ENCODE assay signal across 8 cellular contexts in the genomic region with DNA sequence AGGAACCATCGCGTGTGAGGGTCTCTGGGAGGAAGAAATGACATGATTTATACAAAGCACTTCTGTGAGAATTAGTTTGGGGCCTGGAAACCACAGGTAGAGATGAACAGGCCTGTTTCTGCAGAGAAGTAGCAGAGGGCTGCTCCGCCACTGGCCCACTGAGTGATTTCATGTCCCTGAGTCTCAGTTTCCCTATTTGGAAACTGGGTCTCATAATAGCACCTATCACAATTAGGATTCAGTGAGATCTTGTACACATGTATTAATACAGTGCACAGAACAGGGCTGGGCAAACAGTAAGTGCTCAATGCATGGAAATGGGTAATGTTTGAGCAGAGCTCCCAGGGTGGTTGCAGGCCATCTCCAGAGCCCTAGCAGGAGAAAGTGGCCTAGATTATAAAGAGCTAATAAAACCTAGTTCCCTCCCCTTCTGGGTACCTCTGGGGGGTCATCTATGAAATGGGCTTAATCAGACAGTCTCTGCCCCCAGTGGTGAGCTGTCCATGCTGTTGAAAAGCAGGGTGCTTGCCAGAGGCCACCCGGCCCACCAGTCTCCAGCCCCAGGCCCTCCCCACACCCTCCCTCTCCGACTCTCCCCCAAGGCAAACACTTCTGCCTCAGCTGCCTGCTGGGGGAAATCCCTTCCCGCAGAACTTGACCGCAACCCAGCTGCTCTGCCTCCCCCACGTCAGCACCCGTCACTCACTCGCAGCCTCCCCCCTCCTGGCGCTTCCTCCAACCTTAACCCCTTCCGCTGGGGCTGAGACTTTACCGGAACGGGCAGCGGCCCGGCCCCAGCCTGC. TPM values are rescaled to one million over a fixed set of nuclear protein-coding genes. Genes with fewer than 3 reads are reported as not detected.
DNase-seq lines count a peak whose midpoint lies in the region; ATAC-seq and TF ChIP-seq lines count a peak whose summit lies in the region.

No MANE protein-coding gene starts in this region.

- ATAC-seq in GM19463 (IDR thresholded peaks at IDR 0.05; ENCODE audit: unreplicated experiment), result peak; percentile 65
- peak; percentile 76 for ATAC-seq in RWPE2 (ENCODE audit: low read depth)

- peaks cover 33% of the 10 kb centered on the region for H4K20me1 ChIP-seq in osteoblast (ENCODE audit: insufficient read depth, low read length)

- DNase-seq in CMK (ENCODE audit: low read depth), result peak; percentile 99
- DNase-seq in HK-2 (ENCODE audit: unreplicated experiment), result peak; percentile 94
- DNase-seq in RWPE2 (ENCODE audit: low spot score), result peak; percentile 97
- DNase-seq in activated effector memory CD4-positive, alpha-beta T cell treated with anti-CD3 and anti-CD28 coated beads, Interleukin-2, amount 50 U/mL, for 16 hours, result peak; percentile 98
- peak; percentile 50 for DNase-seq in globus pallidus (ENCODE audit: low spot score)
- peak; percentile 99 for DNase-seq in osteoblast (ENCODE audit: insufficient read length, low spot score, missing footprints)

- H3K79me2 ChIP-seq in osteoblast (ENCODE audit: insufficient read depth, low read length), result peaks cover 49% of the 10 kb centered on the region

- peak overlapping the region; percentile 91 for H3K4me2 ChIP-seq in osteoblast (ENCODE audit: insufficient read depth, low read length)

- H3K27me3 ChIP-seq in RWPE2 (ENCODE audit: insufficient read depth, poor library complexity, severe bottlenecking) (no peaks in the 10 kb centered on the region), osteoblast (ENCODE audit: insufficient read depth, low read length) (no peaks in the 10 kb centered on the region), thymus (ENCODE audit: control insufficient read depth, insufficient read depth) (peaks cover 20% of the 10 kb centered on the region)

- H3K9me3 ChIP-seq in RWPE2 (ENCODE audit: severe bottlenecking) (no peaks in the 10 kb centered on the region), osteoblast (ENCODE audit: low read depth, low read length) (no peaks in the 10 kb centered on the region), thymus (ENCODE audit: control insufficient read depth) (no peaks in the 10 kb centered on the region)

- H2AFZ ChIP-seq in osteoblast (ENCODE audit: low read length), result no peak overlapping the region

- TF ChIP-seq CTCF in RWPE2 (IDR thresholded peaks at IDR 0.05; ENCODE audit: poor library complexity, severe bottlenecking) (peak; percentile 21), osteoblast (IDR thresholded peaks at IDR 0.05; ENCODE audit: extremely low read depth, low read depth, low read length) (no peak)

- peak overlapping the region; percentile 96 for H3K27ac ChIP-seq in RWPE2 (ENCODE audit: poor library complexity, severe bottlenecking)
- H3K27ac ChIP-seq in osteoblast (ENCODE audit: low read depth, low read length), result peak overlapping the region; percentile 90
- peak overlapping the region; percentile 92 for H3K27ac ChIP-seq in thymus (ENCODE audit: low read depth)

- H3K4me1 ChIP-seq in RWPE2 (ENCODE audit: insufficient read depth, poor library complexity, severe bottlenecking) (peaks cover 16% of the 10 kb centered on the region), osteoblast (ENCODE audit: insufficient read depth, low read length) (peaks cover 65% of the 10 kb centered on the region), thymus (ENCODE audit: control insufficient read depth, insufficient read depth, low read length) (peaks cover 30% of the 10 kb centered on the region)

- peaks cover 55% of the 10 kb centered on the region for H3K36me3 ChIP-seq in RWPE2 (ENCODE audit: low read depth)
- peaks cover 54% of the 10 kb centered on the region for H3K36me3 ChIP-seq in osteoblast (ENCODE audit: insufficient read depth, low read length)
- peaks cover 6% of the 10 kb centered on the region for H3K36me3 ChIP-seq in thymus (ENCODE audit: control insufficient read depth, insufficient read depth)

- WGBS in thymus, result 9% methylated on average over 16 of the region's 16 CpGs

- H3K4me3 ChIP-seq in RWPE2 (ENCODE audit: severe bottlenecking) (peak overlapping the region; percentile 24), osteoblast (ENCODE audit: insufficient read depth, low read length) (peak overlapping the region; percentile 61), thymus (ENCODE audit: low read length) (peak overlapping the region; percentile 71)

RNA-seq across cellular contexts. Expression of gene BCL3, which starts 4.5 kb away (rescaled TPM):
- total RNA-seq in osteoblast, result 6.5 and 7.2 TPM in 2 replicates
- 62.9 TPM for polyA plus RNA-seq in thymus

RNA-seq across cellular contexts. Expression of gene CBLC, which starts 24.7 kb away (rescaled TPM):
- total RNA-seq in osteoblast, result not detected in 2 replicates
- 2.0 TPM for polyA plus RNA-seq in thymus

RNA-seq across cellular contexts. Expression of gene CEACAM16, which starts 54.1 kb away (rescaled TPM):
- total RNA-seq in osteoblast, result under 0.01 TPM in 1 of 2 replicates, not detected in the other
- polyA plus RNA-seq in thymus, result 0.09 TPM

RNA-seq across cellular contexts. Expression of gene BCAM, which starts 55.9 kb away (rescaled TPM):
- total RNA-seq in osteoblast, result 4.3 and 4.4 TPM in 2 replicates
- polyA plus RNA-seq in thymus, result 48.7 TPM

Comparison
In these comparisons a context has a peak if more than half of its experiments do, and no peak if none do; other contexts are left out.
1. Peak in every context shown above with its lines: DNase-seq, ATAC-seq, H3K4me3 ChIP-seq and H3K27ac ChIP-seq.